ENCODE assay signal across 20 cellular contexts in the genomic region with DNA sequence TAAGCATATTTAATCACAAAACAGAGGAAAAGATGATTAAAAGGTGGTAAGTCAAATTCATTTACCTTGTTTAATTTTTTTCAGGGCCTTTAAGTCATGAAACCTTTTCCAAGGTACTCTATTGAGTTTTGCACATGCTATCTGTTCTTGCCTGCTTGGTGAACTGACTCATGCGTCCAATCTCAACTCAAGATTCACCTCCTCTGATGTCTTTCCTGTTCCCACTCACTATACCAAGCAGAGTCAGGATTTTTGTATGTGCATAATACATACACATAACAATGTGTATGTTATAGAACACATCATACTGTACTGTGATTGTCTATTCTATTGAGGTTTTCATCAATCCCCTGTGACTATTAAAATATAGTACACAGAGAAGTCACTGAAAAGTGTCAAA. TPM values are rescaled to one million over a fixed set of nuclear protein-coding genes. Genes with fewer than 3 reads are reported as not detected.
A peak's percentile ranks its signal among the peaks of the same experiment; 100 is the strongest.
DNase-seq lines count a peak whose midpoint lies in the region; ATAC-seq and TF ChIP-seq lines count a peak whose summit lies in the region.
"Had no signal": no experiment of that assay in that cellular context is flagged by ENCODE, and none has a peak within 500 bp of the region (broad histone marks: within the 10 kb centered on the region; RNA-seq: fewer than 3 reads in every experiment).

No MANE protein-coding gene starts in this region.

- TF ChIP-seq RAD21 in SK-N-SH (IDR thresholded peaks at IDR 0.05; ENCODE audit: low read length): no peak

- no peak for TF ChIP-seq CTCF in SK-N-SH (IDR thresholded peaks at IDR 0.05)
- TF ChIP-seq CTCF in epithelial cell of esophagus (IDR thresholded peaks at IDR 0.05; ENCODE audit: insufficient read depth, low read depth, low read length, missing control alignments): no peak
- TF ChIP-seq CTCF in nephron progenitor cell (IDR thresholded peaks at IDR 0.05): no peak

- no peaks in the 10 kb centered on the region for H3K27me3 Mint-ChIP-seq in T-helper 17 cell
- H3K27me3 Mint-ChIP-seq in nephron progenitor cell (ENCODE audit: low read depth, poor library complexity): no peaks in the 10 kb centered on the region

- no peaks in the 10 kb centered on the region for H3K27me3 ChIP-seq in SK-N-SH (ENCODE audit: insufficient read depth)
- H3K27me3 ChIP-seq: BLaER1 treated with 17β-estradiol and CSF1 and Interleukin-3, amounts not matched to agents 10 nM and 100 nM had no signal

- H3K4me3 Mint-ChIP-seq in T-helper 17 cell (no peak overlapping the region), nephron progenitor cell (no peak overlapping the region)

- H3F3A ChIP-seq in SK-N-SH (replicated peaks; ENCODE audit: insufficient read depth): peaks cover 8% of the 10 kb centered on the region

- peaks cover 17 to 23% of the 10 kb centered on the region in 2 experiments for H3K36me3 ChIP-seq in SK-N-SH (replicated peaks in 1 of 2; ENCODE audit: control insufficient read depth in 1 of 2, insufficient read depth in 2 of 2, low read length in 1 of 2)

- POLR2A ChIA-PET in SK-N-SH (lab: Yijun Ruan, JAX): no interaction called here

- no peak overlapping the region for H3K9ac ChIP-seq in SK-N-SH
- H3K9ac ChIP-seq: BLaER1 treated with 17β-estradiol and CSF1 and Interleukin-3, amounts not matched to agents 10 nM and 100 nM; KMS-11 had no signal

- H3K9me2 ChIP-seq in SK-N-SH: no peaks in the 10 kb centered on the region

- H2AFZ ChIP-seq in SK-N-SH (ENCODE audit: low read depth): no peak overlapping the region

- H3K9me3 ChIP-seq in SK-N-SH (no peaks in the 10 kb centered on the region), T-helper 17 cell (ENCODE audit: control insufficient read depth, low read length, poor library complexity, severe bottlenecking) (no peaks in the 10 kb centered on the region)
- H3K9me3 ChIP-seq: Caco-2 had no signal

- ATAC-seq in SK-N-SH treated with all-trans-retinoic acid at 6 μM for 48 hours: no peak
- ATAC-seq in T-helper 17 cell: no peak
- ATAC-seq in GM21526 (IDR thresholded peaks at IDR 0.05; ENCODE audit: low FRiP score, unreplicated experiment): no peak
- ATAC-seq: Panc1, Right ventricle myocardium inferior had no signal

- peaks cover 35% of the 10 kb centered on the region for H3K4me1 Mint-ChIP-seq in T-helper 17 cell
- H3K4me1 Mint-ChIP-seq in nephron progenitor cell: peaks cover 21% of the 10 kb centered on the region

- H3K4me3 ChIP-seq in SK-N-SH (ENCODE audit: low read depth in 2 of 2, low read length in 1 of 2): no peak overlapping the region
- H3K4me3 ChIP-seq in epithelial cell of esophagus (ENCODE audit: low read length): no peak overlapping the region
- H3K4me3 ChIP-seq: BLaER1 treated with 17β-estradiol and CSF1 and Interleukin-3, amounts not matched to agents 10 nM and 100 nM had no signal

- WGBS in SK-N-SH (ENCODE audit: low lambda C conversion rate): 78% methylated on average over 1 of the region's 1 CpG

- H4K20me1 ChIP-seq in SK-N-SH (ENCODE audit: insufficient read depth): peaks cover 66% of the 10 kb centered on the region

- no peaks in the 10 kb centered on the region for H3K9me3 Mint-ChIP-seq in nephron progenitor cell

- H3K27ac ChIP-seq in SK-N-SH (ENCODE audit: low read depth in 2 of 2, low read length in 1 of 2): peak overlapping the region in 1 of 2 experiments; percentile 79; a peak in 2 of 4 replicates
- H3K27ac ChIP-seq: 22Rv1; BLaER1 treated with 17β-estradiol and CSF1 and Interleukin-3, amounts not matched to agents 10 nM and 100 nM; KMS-11 had no signal

- DNase-seq in SK-N-SH (peak; percentile 4), T-helper 17 cell (no peak), epithelial cell of esophagus (ENCODE audit: low read depth) (peak; percentile 38), nephron progenitor cell (no peak), AG08396 (ENCODE audit: low spot score) (no peak), C1 segment of cervical spinal cord (lab: John Stamatoyannopoulos, UW) (no peak)
- DNase-seq: Caco-2, DMS53, H7, MM.1S, NCI-H1105 treated with DMSO at 0.1 percent for 48 hours, NCI-H187, NCI-H446 treated with DMSO at 0.1 percent for 48 hours had no signal

- CTCF ChIA-PET in SK-N-SH (lab: Yijun Ruan, JAX): no interaction called here

- no peak overlapping the region for H3K4me2 ChIP-seq in SK-N-SH
- H3K4me2 ChIP-seq: KMS-11 had no signal

- H3K27ac Mint-ChIP-seq in T-helper 17 cell: peak overlapping the region; percentile 24
- H3K27ac Mint-ChIP-seq in nephron progenitor cell: peak overlapping the region; percentile 27

- peaks cover 0 to 11% of the 10 kb centered on the region in 2 experiments; a peak in 2 of 4 replicates for H3K4me1 ChIP-seq in SK-N-SH (ENCODE audit: control insufficient read depth in 1 of 2, insufficient read depth in 2 of 2, low read depth in 1 of 2, low read length in 1 of 2)

- peaks cover 100% of the 10 kb centered on the region for H3K79me2 ChIP-seq in SK-N-SH (ENCODE audit: insufficient read depth)

- H3K36me3 Mint-ChIP-seq in T-helper 17 cell (ENCODE audit: low read depth): no peaks in the 10 kb centered on the region
- H3K36me3 Mint-ChIP-seq in nephron progenitor cell (ENCODE audit: low read depth): peaks cover 56% of the 10 kb centered on the region

- no peak for TF ChIP-seq EP300 in SK-N-SH (IDR thresholded peaks at IDR 0.05; ENCODE audit: borderline replicate concordance in 1 of 2, low read depth in 1 of 2, low read length in 1 of 2)

TF ChIP-seq in SK-N-SH, 30 proteins besides CTCF, POLR2A, EP300 and RAD21 (continues in another document):
- TF ChIP-seq, protein P1, sequence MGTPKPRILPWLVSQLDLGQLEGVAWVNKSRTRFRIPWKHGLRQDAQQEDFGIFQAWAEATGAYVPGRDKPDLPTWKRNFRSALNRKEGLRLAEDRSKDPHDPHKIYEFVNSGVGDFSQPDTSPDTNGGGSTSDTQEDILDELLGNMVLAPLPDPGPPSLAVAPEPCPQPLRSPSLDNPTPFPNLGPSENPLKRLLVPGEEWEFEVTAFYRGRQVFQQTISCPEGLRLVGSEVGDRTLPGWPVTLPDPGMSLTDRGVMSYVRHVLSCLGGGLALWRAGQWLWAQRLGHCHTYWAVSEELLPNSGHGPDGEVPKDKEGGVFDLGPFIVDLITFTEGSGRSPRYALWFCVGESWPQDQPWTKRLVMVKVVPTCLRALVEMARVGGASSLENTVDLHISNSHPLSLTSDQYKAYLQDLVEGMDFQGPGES (IDR thresholded peaks at IDR 0.05; ENCODE audit: low read depth, low read length): no peak
- TF ChIP-seq, protein P2, sequence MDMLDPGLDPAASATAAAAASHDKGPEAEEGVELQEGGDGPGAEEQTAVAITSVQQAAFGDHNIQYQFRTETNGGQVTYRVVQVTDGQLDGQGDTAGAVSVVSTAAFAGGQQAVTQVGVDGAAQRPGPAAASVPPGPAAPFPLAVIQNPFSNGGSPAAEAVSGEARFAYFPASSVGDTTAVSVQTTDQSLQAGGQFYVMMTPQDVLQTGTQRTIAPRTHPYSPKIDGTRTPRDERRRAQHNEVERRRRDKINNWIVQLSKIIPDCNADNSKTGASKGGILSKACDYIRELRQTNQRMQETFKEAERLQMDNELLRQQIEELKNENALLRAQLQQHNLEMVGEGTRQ (IDR thresholded peaks at IDR 0.05; ENCODE audit: borderline replicate concordance, low read depth, low read length): no peak
- TF ChIP-seq FOXJ3 (CRISPR knock-in tag; IDR thresholded peaks at IDR 0.05) (no peak), JUND (IDR thresholded peaks at IDR 0.05) (no peak), RCOR1 (IDR thresholded peaks at IDR 0.05; ENCODE audit: low read length) (no peak), MEF2A (IDR thresholded peaks at IDR 0.05; ENCODE audit: borderline replicate concordance, low read depth) (no peak), SIN3A (IDR thresholded peaks at IDR 0.05; ENCODE audit: borderline replicate concordance, low read depth, low read length) (no peak), FOSL2 (IDR thresholded peaks at IDR 0.05; ENCODE audit: borderline replicate concordance, low read depth) (no peak), FOXM1 (IDR thresholded peaks at IDR 0.05; ENCODE audit: low read depth) (no peak)

TF ChIP-seq in SK-N-SH treated with all-trans-retinoic acid at 6 μM for 48 hours, 23 proteins besides CTCF, POLR2A, EP300 and RAD21 (continues in another document):
- TF ChIP-seq ZC3H10 (CRISPR knock-in tag; IDR thresholded peaks at IDR 0.05) (no peak), CSDC2 (CRISPR knock-in tag; IDR thresholded peaks at IDR 0.05) (no peak), ARNTL (CRISPR knock-in tag; IDR thresholded peaks at IDR 0.05; ENCODE audit: borderline replicate concordance, low read depth) (no peak), OSR1 (CRISPR knock-in tag; IDR thresholded peaks at IDR 0.05) (no peak)
- TF ChIP-seq, protein P3, sequence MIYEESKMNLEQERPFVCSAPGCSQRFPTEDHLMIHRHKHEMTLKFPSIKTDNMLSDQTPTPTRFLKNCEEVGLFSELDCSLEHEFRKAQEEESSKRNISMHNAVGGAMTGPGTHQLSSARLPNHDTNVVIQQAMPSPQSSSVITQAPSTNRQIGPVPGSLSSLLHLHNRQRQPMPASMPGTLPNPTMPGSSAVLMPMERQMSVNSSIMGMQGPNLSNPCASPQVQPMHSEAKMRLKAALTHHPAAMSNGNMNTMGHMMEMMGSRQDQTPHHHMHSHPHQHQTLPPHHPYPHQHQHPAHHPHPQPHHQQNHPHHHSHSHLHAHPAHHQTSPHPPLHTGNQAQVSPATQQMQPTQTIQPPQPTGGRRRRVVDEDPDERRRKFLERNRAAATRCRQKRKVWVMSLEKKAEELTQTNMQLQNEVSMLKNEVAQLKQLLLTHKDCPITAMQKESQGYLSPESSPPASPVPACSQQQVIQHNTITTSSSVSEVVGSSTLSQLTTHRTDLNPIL (CRISPR knock-in tag; IDR thresholded peaks at IDR 0.05; ENCODE audit: low read depth): no peak

RNA-seq across cellular contexts. Expression of a gene that starts 7.8 kb away (rescaled TPM):
- polyA plus RNA-seq in SK-N-SH (2012; rRNA removed): 23.7 and 38.2 TPM in 2 replicates
- 48.6 and 78.5 TPM in 2 replicates for polyA plus RNA-seq in SK-N-SH (2012; cell fraction: cytosol; rRNA removed)
- 8.2 and 22.3 TPM in 2 replicates for polyA plus RNA-seq in SK-N-SH (2012; cell fraction: nucleus; rRNA removed)
- 10 to 100 TPM; 41.2 to 49.9 TPM for total RNA-seq in T-helper 17 cell

RNA-seq across cellular contexts. Expression of a gene that starts 7.9 kb away (rescaled TPM):
- polyA plus RNA-seq in SK-N-SH (2012; rRNA removed): 1.8 and 2.4 TPM in 2 replicates
- polyA plus RNA-seq in SK-N-SH (2012; cell fraction: cytosol; rRNA removed): 3.7 and 6.8 TPM in 2 replicates
- 0.65 and 1.3 TPM in 2 replicates for polyA plus RNA-seq in SK-N-SH (2012; cell fraction: nucleus; rRNA removed)
- 1 to 10 TPM; 2.9 to 3.4 TPM for total RNA-seq in T-helper 17 cell

Comparison
In these comparisons a context has a peak if more than half of its experiments do, and no peak if none do; other contexts are left out.
1. DNase-seq: peak in SK-N-SH (single experiment) and epithelial cell of esophagus (single experiment); none in T-helper 17 cell (0 of 3), nephron progenitor cell (single experiment), AG08396 (single experiment) and C1 segment of cervical spinal cord (0 of 14).